In the genomic region with DNA sequence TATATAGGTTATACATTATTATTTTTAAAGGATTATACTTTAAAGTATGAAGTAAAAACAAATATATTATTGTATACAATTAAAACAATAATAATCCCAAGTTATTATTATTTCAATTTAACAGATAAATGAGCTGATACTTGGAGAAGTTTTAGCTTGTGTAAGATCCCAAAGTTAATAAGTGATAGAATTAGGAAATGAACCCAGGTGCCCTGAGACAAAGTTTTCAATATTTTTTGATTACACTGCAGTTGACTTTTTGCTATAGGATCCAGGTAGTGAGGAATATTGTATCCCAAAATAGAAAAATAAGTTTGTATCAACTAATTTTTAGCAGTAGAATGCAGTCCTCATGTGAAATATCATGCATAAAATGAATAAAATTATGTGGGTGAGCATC, we compare ENCODE assay signal across 23 cellular contexts.
"Had no signal": no experiment of that assay in that cellular context is flagged by ENCODE, and none has a peak within 500 bp of the region (broad histone marks: within the 10 kb centered on the region; RNA-seq: fewer than 3 reads in every experiment).

No MANE protein-coding gene starts in this region.

- DNase-seq: natural killer cell; occipital lobe; ovary; posterior cingulate gyrus; psoas muscle; right cardiac atrium; spleen; stimulated activated CD4-positive, alpha-beta T cell treated with anti-CD3 and anti-CD28 coated beads, Interleukin-12 subunit alpha, Interleukin-12 subunit beta, amount 100 ng/mL, for 4 hours; stimulated activated CD4-positive, alpha-beta T cell treated with anti-CD3 and anti-CD28 coated beads, Interleukin-1b, Interleukin-23, amount 100 ng/mL, for 48 hours; stimulated activated CD4-positive, alpha-beta T cell treated with anti-CD3 and anti-CD28 coated beads, Interleukin-4, amount 100 ng/mL, for 1 hour; stimulated activated CD4-positive, alpha-beta T cell treated with anti-CD3 and anti-CD28 coated beads, Interleukin-4, amount 100 ng/mL, for 4 hours; stimulated activated CD8-positive, alpha-beta memory T cell treated with anti-CD3 and anti-CD28 coated beads, Interleukin-4, amount 100 ng/mL, for 48 hours; stimulated activated naive CD4-positive, alpha-beta T cell; stimulated activated naive CD8-positive, alpha-beta T cell treated with anti-CD3 and anti-CD28 coated beads, Interleukin-15, amount 100 ng/mL, for 72 hours; stimulated activated naive CD8-positive, alpha-beta T cell treated with anti-CD3 and anti-CD28 coated beads, Interleukin-15, Interleukin-2, amounts not matched to agents 100 U/mL and 50 U/mL, for 24 hours; substantia nigra; testis; tibial artery; transverse colon; upper lobe of right lung; uterus had no signal

- ATAC-seq: natural killer cell; psoas muscle; right cardiac atrium; sciatic nerve; stimulated activated memory B cell treated with anti-CD40 and anti-IgM and Interleukin-4, amounts not matched to agents 10 μg/mL and 1 μg/mL and 100 μg/mL, for 72 hours; stimulated activated naive CD8-positive, alpha-beta T cell treated with anti-CD3 and anti-CD28 coated beads, Interleukin-15, amount 100 ng/mL, for 72 hours; stimulated activated naive CD8-positive, alpha-beta T cell treated with anti-CD3 and anti-CD28 coated beads, Interleukin-15, Interleukin-2, amounts not matched to agents 100 U/mL and 50 U/mL, for 24 hours; upper lobe of right lung had no signal
